Comparison of ENCODE assay signal across 29 cellular contexts in genomic region chr1:229428256-229428655, GRCh38. TPM values are rescaled to one million over a fixed set of nuclear protein-coding genes. Genes with fewer than 3 reads are reported as not detected.
DNase-seq lines count a peak whose midpoint lies in the region; ATAC-seq, FAIRE-seq and TF ChIP-seq lines count a peak whose summit lies in the region.
"Had no signal": no experiment of that assay in that cellular context is flagged by ENCODE, and none has a peak within 500 bp of the region (broad histone marks: within the 10 kb centered on the region; RNA-seq: fewer than 3 reads in every experiment).

No MANE protein-coding gene starts in this region.

- no peaks in the 10 kb centered on the region for H3K36me3 Mint-ChIP-seq in osteocyte (ENCODE audit: unreplicated experiment)
- no peaks in the 10 kb centered on the region for H3K36me3 Mint-ChIP-seq in type B pancreatic cell
- H3K36me3 Mint-ChIP-seq: CD4-positive, CD25-positive, alpha-beta regulatory T cell had no signal

- H3K4me1 Mint-ChIP-seq in osteocyte (ENCODE audit: unreplicated experiment) (peaks cover 8% of the 10 kb centered on the region), type B pancreatic cell (ENCODE audit: unreplicated experiment) (peaks cover 6% of the 10 kb centered on the region)

- H3K4me2 ChIP-seq in MM.1S (ENCODE audit: low read depth, low read length) (peak overlapping the region; percentile 24; the same call in 1 of the 2 replicates), OCI-LY7 (ENCODE audit: low read length) (peak overlapping the region; percentile 12)
- H3K4me2 ChIP-seq: BLaER1 had no signal

- H3K27ac ChIP-seq in MM.1S (ENCODE audit: low read length), result peak overlapping the region; percentile 5; the same call in 1 of the 2 replicates
- H3K27ac ChIP-seq in OCI-LY7 (ENCODE audit: low read depth, low read length, poor library complexity, severe bottlenecking), result no peak overlapping the region
- H3K27ac ChIP-seq: BLaER1 had no signal

- H3K27ac Mint-ChIP-seq in osteocyte (ENCODE audit: unreplicated experiment) (no peak overlapping the region), type B pancreatic cell (no peak overlapping the region)
- H3K27ac Mint-ChIP-seq: CD4-positive, alpha-beta memory T cell; CD4-positive, CD25-positive, alpha-beta regulatory T cell had no signal

- TF ChIP-seq CTCF in MM.1S (IDR thresholded peaks at IDR 0.05; ENCODE audit: low read length) (no peak), OCI-LY7 (conservative IDR thresholded peaks at IDR 0.05; ENCODE audit: low read length) (no peak), osteocyte (IDR thresholded peaks at IDR 0.05) (no peak), type B pancreatic cell (conservative IDR thresholded peaks at IDR 0.05) (no peak)

- H3K27me3 Mint-ChIP-seq in osteocyte (ENCODE audit: unreplicated experiment) (peaks cover 49% of the 10 kb centered on the region), type B pancreatic cell (peaks cover 69% of the 10 kb centered on the region)

- H3K36me3 ChIP-seq in MM.1S (replicated peaks; ENCODE audit: insufficient read depth, low read length) (no peaks in the 10 kb centered on the region), OCI-LY7 (ENCODE audit: insufficient read depth, low read length) (no peaks in the 10 kb centered on the region)
- H3K36me3 ChIP-seq: BE2C, BLaER1 had no signal

- H2AFZ ChIP-seq in MM.1S (ENCODE audit: low read length) (no peak overlapping the region), OCI-LY7 (ENCODE audit: low read length) (no peak overlapping the region)

- H3K4me3 Mint-ChIP-seq in osteocyte (ENCODE audit: unreplicated experiment) (no peak overlapping the region), type B pancreatic cell (no peak overlapping the region)
- H3K4me3 Mint-ChIP-seq: CD4-positive, alpha-beta memory T cell; CD8-positive, alpha-beta memory T cell had no signal

- peaks cover 5% of the 10 kb centered on the region for H3F3A ChIP-seq in MM.1S (ENCODE audit: insufficient read depth, low read length)

- no peaks in the 10 kb centered on the region for H3K9me3 ChIP-seq in MM.1S (replicated peaks; ENCODE audit: insufficient read depth, low read length)
- no peaks in the 10 kb centered on the region for H3K9me3 ChIP-seq in OCI-LY7 (ENCODE audit: low read length)
- H3K9me3 ChIP-seq: BE2C had no signal

- no peak for FAIRE-seq in frontal cortex (lab: Jason Lieb, UNC)
- FAIRE-seq: A204.1, GM12878, GM12892 had no signal

- intact Hi-C loops in OCI-LY7 (cut with micrococcal nuclease; ENCODE audit: unreplicated experiment), result no loop called here

- peaks cover 4% of the 10 kb centered on the region for H3K9me3 Mint-ChIP-seq in osteocyte (ENCODE audit: unreplicated experiment)
- no peaks in the 10 kb centered on the region for H3K9me3 Mint-ChIP-seq in type B pancreatic cell

- H3K27me3 ChIP-seq in MM.1S (replicated peaks; ENCODE audit: insufficient read depth, low read length), result 0 out of 2 replicates have a peak, but pooled peaks cover 5% of the 10 kb centered on the region
- H3K27me3 ChIP-seq: BE2C, BLaER1 had no signal

- no peak for ATAC-seq in HG03097 (IDR thresholded peaks at IDR 0.05; ENCODE audit: low FRiP score, unreplicated experiment)
- ATAC-seq: GM12878 had no signal

- H4K20me1 ChIP-seq in MM.1S (ENCODE audit: insufficient read depth, low read length) (no peaks in the 10 kb centered on the region), OCI-LY7 (ENCODE audit: insufficient read depth, low read length) (no peaks in the 10 kb centered on the region)
- H4K20me1 ChIP-seq: BLaER1 had no signal

- H3K9me2 ChIP-seq in MM.1S (replicated peaks; ENCODE audit: insufficient read depth, low read length) (no peaks in the 10 kb centered on the region), OCI-LY7 (ENCODE audit: insufficient read depth, low read length) (no peaks in the 10 kb centered on the region)

- peaks cover 19% of the 10 kb centered on the region for H3K4me1 ChIP-seq in MM.1S (ENCODE audit: low read length)
- peaks cover 27% of the 10 kb centered on the region for H3K4me1 ChIP-seq in OCI-LY7 (ENCODE audit: insufficient read depth, low read length, poor library complexity, severe bottlenecking)
- H3K4me1 ChIP-seq: BE2C, BLaER1 had no signal

- no peak overlapping the region for H3K9ac ChIP-seq in MM.1S (ENCODE audit: low read length)
- H3K9ac ChIP-seq: BLaER1 had no signal

- CTCF ChIA-PET in OCI-LY7 (lab: Charles Lee; ENCODE audit: unreplicated experiment), result no interaction called here

- DNase-seq in MM.1S (peak; percentile 59), OCI-LY7 (ENCODE audit: low spot score) (peak; percentile 30), osteocyte (ENCODE audit: extremely low spot score, unreplicated experiment) (peak; percentile 34), type B pancreatic cell (ENCODE audit: extremely low spot score, unreplicated experiment) (no peak), NAMALWA (ENCODE audit: low spot score) (no peak), frontal cortex (ENCODE audit: low spot score in 2 of 2) (no peak)
- DNase-seq: 8988T; ACHN; BE2C; C1 segment of cervical spinal cord; CD4-positive, alpha-beta memory T cell; CD4-positive, CD25-positive, alpha-beta regulatory T cell; CD8-positive, alpha-beta memory T cell; COR-L47; DMS 273 treated with DMSO at 0.1 percent for 48 hours; DMS153; DMS53; DMS79; DND-41; EL; GDM1 had no signal

- POLR2A ChIA-PET in OCI-LY7 (lab: Charles Lee), result interaction anchor here (1.1 to 1.7 kb wide), 2 partner anchors 9 to 11 kb away, joined by 3 to 5 read pairs; no protein-coding TSS in a partner anchor

- no peak overlapping the region for H3K4me3 ChIP-seq in MM.1S (ENCODE audit: low read length)
- no peak overlapping the region for H3K4me3 ChIP-seq in OCI-LY7 (ENCODE audit: low read depth, low read length, poor library complexity, severe bottlenecking)
- H3K4me3 ChIP-seq: BLaER1, GM12878 had no signal

- no peaks in the 10 kb centered on the region for H3K79me2 ChIP-seq in MM.1S (ENCODE audit: low read length)
- H3K79me2 ChIP-seq in OCI-LY7 (ENCODE audit: insufficient read depth, low read depth, low read length), result no peaks in the 10 kb centered on the region

- BruUV-seq in OCI-LY7 (replicated peaks; lab: Mats Ljungman, UMichigan), result no TSS peak

RNA-seq across cellular contexts. Expression of gene ACTA1, which starts 5.6 kb away (rescaled TPM):
- not detected in 2 replicates for total RNA-seq in OCI-LY7 (2014; rRNA removed; shearing (Covaris generic))
- not detected in 2 replicates for total RNA-seq in OCI-LY7 (2022)
- 0.55 TPM in 1 of 2 replicates, not detected in the other for total RNA-seq in osteocyte
- total RNA-seq in type B pancreatic cell (ENCODE audit: low replicate concordance), result 0.55 and 1.9 TPM in 2 replicates
- total RNA-seq in frontal cortex, result 0.41 TPM
- total RNA-seq: A673; CD4-positive, CD25-positive, alpha-beta regulatory T cell; CD8-positive, alpha-beta memory T cell; Daoy; G401; GM12878 had no signal

Comparison
In these comparisons a context has a peak if more than half of its experiments do, and no peak if none do; other contexts are left out.
1. DNase-seq: peak in MM.1S (single experiment), OCI-LY7 (single experiment) and osteocyte (single experiment); none in type B pancreatic cell (single experiment), NAMALWA (single experiment) and frontal cortex (0 of 2).